In the genomic region with DNA sequence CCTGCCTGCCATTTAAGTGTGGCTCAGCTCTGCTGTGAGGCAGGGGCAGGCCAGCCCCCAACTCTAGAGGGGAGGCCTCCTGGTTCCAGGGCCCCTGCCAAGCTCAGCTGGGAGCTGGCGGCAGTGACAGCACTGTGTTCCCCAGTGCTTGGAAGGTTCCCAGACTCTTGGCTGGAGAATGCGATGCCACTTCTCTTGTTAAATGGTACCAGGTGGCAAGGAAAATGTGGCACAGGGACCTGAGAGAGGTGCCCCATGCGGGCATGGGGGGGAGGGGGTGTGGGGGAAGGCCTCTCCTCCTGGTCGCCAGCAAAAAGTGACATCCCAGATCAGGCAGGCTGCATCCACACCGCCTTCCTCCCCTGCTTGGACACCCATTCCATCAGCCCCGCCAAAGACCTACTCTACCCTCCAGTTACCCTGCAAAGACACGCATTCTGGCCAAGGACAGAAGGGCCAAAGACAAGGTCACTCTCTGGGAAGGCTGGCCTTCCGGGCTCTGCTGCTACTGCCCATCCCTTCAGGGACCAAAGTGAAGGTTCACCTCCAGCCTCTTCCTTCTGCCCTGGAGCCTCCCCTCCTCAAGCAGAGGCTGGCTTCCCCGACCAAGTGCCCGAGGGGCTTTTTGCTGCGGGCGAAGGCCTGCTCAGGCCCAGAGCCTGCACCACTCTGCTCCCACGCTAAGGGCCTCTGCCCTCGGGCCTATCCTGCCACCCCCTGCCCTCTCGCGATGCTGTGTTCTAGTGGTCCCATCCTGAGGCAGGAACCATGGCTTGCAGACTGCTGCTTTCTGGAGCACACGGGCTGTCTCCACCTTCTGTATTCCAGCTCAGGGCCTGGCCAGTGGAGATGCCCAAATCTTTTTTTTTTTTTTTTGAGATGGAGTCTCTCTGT, we compare ENCODE assay signal across 18 cellular contexts. TPM values are rescaled to one million over a fixed set of nuclear protein-coding genes. Genes with fewer than 3 reads are reported as not detected.
DNase-seq lines count a peak whose midpoint lies in the region; ATAC-seq lines count a peak whose summit lies in the region.
"Had no signal": no experiment of that assay in that cellular context is flagged by ENCODE, and none has a peak within 500 bp of the region (broad histone marks: within the 10 kb centered on the region; RNA-seq: fewer than 3 reads in every experiment).

No MANE protein-coding gene starts in this region.

- no peaks in the 10 kb centered on the region for H3K9me3 ChIP-seq in KOPT-K1 (ENCODE audit: insufficient read depth, low read length, poor library complexity, severe bottlenecking)
- H3K9me3 ChIP-seq: gastroesophageal sphincter had no signal

- in situ Hi-C loops in G401 (cut with HindIII; ENCODE audit: low sequenced_read_pairs): no loop called here

- H3K9me3 Mint-ChIP-seq in activated T-helper 17 cell treated with anti-CD3 and anti-CD28 coated beads, Interleukin-2, amount 50 U/mL, for 72 hours: no peaks in the 10 kb centered on the region

- H3K27me3 Mint-ChIP-seq in activated T-helper 17 cell treated with anti-CD3 and anti-CD28 coated beads, Interleukin-2, amount 50 U/mL, for 72 hours: no peaks in the 10 kb centered on the region
- H3K27me3 Mint-ChIP-seq: activated CD4-positive, alpha-beta T cell treated with anti-CD3 and anti-CD28 coated beads for 36 hours had no signal

- peak overlapping the region; percentile 8 for H3K27ac ChIP-seq in KOPT-K1 (ENCODE audit: low read depth, low read length, poor library complexity, severe bottlenecking)
- H3K27ac ChIP-seq: gastroesophageal sphincter had no signal

- H3K36me3 Mint-ChIP-seq in activated T-helper 17 cell treated with anti-CD3 and anti-CD28 coated beads, Interleukin-2, amount 50 U/mL, for 72 hours (ENCODE audit: low read depth): peaks cover 44% of the 10 kb centered on the region

- H3K4me3 Mint-ChIP-seq in activated T-helper 17 cell treated with anti-CD3 and anti-CD28 coated beads, Interleukin-2, amount 50 U/mL, for 72 hours: no peak overlapping the region
- H3K4me3 Mint-ChIP-seq: activated CD4-positive, alpha-beta T cell treated with anti-CD3 and anti-CD28 coated beads for 36 hours had no signal

- H3K36me3 ChIP-seq in KOPT-K1 (ENCODE audit: insufficient read depth, low read length): peaks cover 83% of the 10 kb centered on the region
- H3K36me3 ChIP-seq: gastroesophageal sphincter had no signal

- H3K27ac Mint-ChIP-seq in activated T-helper 17 cell treated with anti-CD3 and anti-CD28 coated beads, Interleukin-2, amount 50 U/mL, for 72 hours: peak overlapping the region; percentile 48
- H3K27ac Mint-ChIP-seq: activated CD4-positive, alpha-beta T cell treated with anti-CD3 and anti-CD28 coated beads for 36 hours had no signal

- DNase-seq in G401 (ENCODE audit: low spot score): peak; percentile 97
- DNase-seq in midbrain (lab: John Stamatoyannopoulos, UW): peak; percentile 20
- DNase-seq in AG08395 (ENCODE audit: low spot score): no peak
- DNase-seq: activated CD4-positive, alpha-beta T cell treated with anti-CD3 and anti-CD28 coated beads for 36 hours; activated T-cell treated with anti-CD3 and anti-CD28 coated beads, Interleukin-2, amount 50 U/mL, for 1 hour; amniotic stem cell; DMS79; Kasumi-1; NCI-H187 treated with DMSO at 0.1 percent for 48 hours; NCI-H748 treated with DMSO at 0.1 percent for 48 hours; stimulated activated naive CD4-positive, alpha-beta T cell had no signal

- no peak for ATAC-seq in activated T-helper 17 cell treated with anti-CD3 and anti-CD28 coated beads, Interleukin-2, amount 50 U/mL, for 72 hours (replicated peaks)
- ATAC-seq in HG03521 (IDR thresholded peaks at IDR 0.05; ENCODE audit: unreplicated experiment) (no peak), HG03571 (IDR thresholded peaks at IDR 0.05; ENCODE audit: unreplicated experiment) (no peak)
- ATAC-seq: activated CD4-positive, alpha-beta T cell treated with anti-CD3 and anti-CD28 coated beads for 36 hours; gastroesophageal sphincter had no signal

- peaks cover 12% of the 10 kb centered on the region for H3K4me1 Mint-ChIP-seq in activated T-helper 17 cell treated with anti-CD3 and anti-CD28 coated beads, Interleukin-2, amount 50 U/mL, for 72 hours

RNA-seq across cellular contexts. Expression of gene TNFRSF13C, which starts 8.7 kb away (rescaled TPM):
- 0.03 and 0.12 TPM in 2 replicates for total RNA-seq in G401 (2014; rRNA removed; shearing (Covaris generic))
- total RNA-seq in activated T-helper 17 cell treated with anti-CD3 and anti-CD28 coated beads, Interleukin-2, amount 50 U/mL, for 72 hours: 1 to 10 TPM; 2.7 to 7.7 TPM

RNA-seq across cellular contexts. Expression of gene CENPM, which starts 11.7 kb away (rescaled TPM):
- 89.5 and 91.5 TPM in 2 replicates for total RNA-seq in G401 (2014; rRNA removed; shearing (Covaris generic))
- 10 to 100 TPM; 62.3 to 90.5 TPM for total RNA-seq in activated T-helper 17 cell treated with anti-CD3 and anti-CD28 coated beads, Interleukin-2, amount 50 U/mL, for 72 hours
- total RNA-seq: mesenteric fat pad had no signal

RNA-seq across cellular contexts. Expression of gene SHISA8, which starts 20.4 kb away (rescaled TPM):
- 0.78 and 5.5 TPM in 2 replicates for total RNA-seq in G401 (2014; rRNA removed; shearing (Covaris generic))
- 1 to 10 TPM in 1 of 2 donors, not detected in 1; 2.8 TPM for total RNA-seq in activated T-helper 17 cell treated with anti-CD3 and anti-CD28 coated beads, Interleukin-2, amount 50 U/mL, for 72 hours
- total RNA-seq: gastroesophageal sphincter, mesenteric fat pad, ureter had no signal

RNA-seq across cellular contexts. Expression of gene SEPTIN3, which starts 34.0 kb away (rescaled TPM):
- total RNA-seq in G401 (2014; rRNA removed; shearing (Covaris generic)): 1.2 and 2.4 TPM in 2 replicates
- 1 to 10 TPM; 2.1 to 4.1 TPM for total RNA-seq in activated T-helper 17 cell treated with anti-CD3 and anti-CD28 coated beads, Interleukin-2, amount 50 U/mL, for 72 hours
